In the genomic region with DNA sequence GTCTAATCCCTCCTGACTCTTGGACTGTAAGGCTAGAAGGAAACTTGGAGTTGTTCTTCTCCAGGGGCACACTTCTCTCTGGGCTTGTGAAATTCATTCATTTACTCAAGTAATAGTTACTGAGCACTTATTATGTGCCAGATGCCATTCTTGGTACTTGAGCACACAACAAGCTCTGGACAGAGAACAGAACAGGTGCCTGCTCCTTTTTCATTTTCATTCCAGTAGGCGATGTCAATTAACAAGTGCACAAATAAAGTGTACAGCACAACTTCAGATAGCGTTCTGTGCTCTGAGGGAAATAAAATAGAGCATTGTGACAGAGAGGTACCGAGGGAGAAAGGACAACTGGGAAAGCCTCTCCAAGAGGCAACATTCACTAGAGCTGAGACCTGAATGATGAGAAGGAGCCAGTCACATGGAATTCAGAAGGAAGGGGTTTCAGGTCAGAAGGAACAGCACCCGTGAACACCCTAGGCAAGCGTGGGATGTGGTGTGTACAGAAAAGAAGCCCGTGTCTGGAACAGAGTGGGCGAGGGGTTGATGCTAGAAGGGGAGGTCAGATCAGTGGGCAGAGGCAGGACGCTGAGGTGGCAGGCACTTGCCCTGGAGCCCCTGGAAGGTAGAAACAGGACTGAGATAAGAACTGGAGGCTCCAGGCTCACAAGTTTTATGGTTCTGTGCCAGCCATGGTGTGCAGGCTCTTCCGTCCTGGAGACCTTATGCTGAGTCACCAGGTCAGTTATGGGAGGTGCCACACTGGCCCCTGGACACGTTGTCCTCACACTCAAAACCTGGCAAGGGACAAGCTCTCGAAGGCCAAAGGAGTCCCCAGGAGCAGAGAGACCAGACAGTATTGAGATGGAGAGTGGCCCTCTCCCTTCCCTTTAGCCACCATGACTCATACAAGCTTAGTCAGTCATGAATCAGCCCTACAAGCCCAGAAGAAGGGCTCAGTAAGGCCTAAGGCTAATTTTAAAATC, we compare ENCODE assay signal across 10 cellular contexts. TPM values are rescaled to one million over a fixed set of nuclear protein-coding genes. Genes with fewer than 3 reads are reported as not detected.
DNase-seq lines count a peak whose midpoint lies in the region; ATAC-seq and TF ChIP-seq lines count a peak whose summit lies in the region.
"Had no signal": no experiment of that assay in that cellular context is flagged by ENCODE, and none has a peak within 500 bp of the region (broad histone marks: within the 10 kb centered on the region; RNA-seq: fewer than 3 reads in every experiment).

No MANE protein-coding gene starts in this region.

- DNase-seq in activated naive CD4-positive, alpha-beta T cell treated with anti-CD3 and anti-CD28 coated beads, Interleukin-2, amount 10 ng/mL, durations not matched to agents 7 days and 5 days, result no peak
- peak; percentile 75 for DNase-seq in astrocyte of the hippocampus (ENCODE audit: low read depth, low spot score)
- DNase-seq in kidney epithelial cell (ENCODE audit: low read depth), result peak; percentile 63
- DNase-seq in uterus, result peak; percentile 23 to 62

- H3K4me3 ChIP-seq in kidney epithelial cell (ENCODE audit: low read depth, low read length) (no peak overlapping the region), uterus (no peak overlapping the region)

- TF ChIP-seq CTCF in kidney epithelial cell (IDR thresholded peaks at IDR 0.05; ENCODE audit: insufficient read depth, low read length, poor library complexity, severe bottlenecking), result no peak
- no peak for TF ChIP-seq CTCF in uterus (IDR thresholded peaks at IDR 0.05)

- no peaks in the 10 kb centered on the region for H3K4me1 Mint-ChIP-seq in activated naive CD4-positive, alpha-beta T cell treated with anti-CD3 and anti-CD28 coated beads, Interleukin-2, amount 50 U/mL, for 24 hours
- no peaks in the 10 kb centered on the region for H3K4me1 Mint-ChIP-seq in activated naive CD4-positive, alpha-beta T cell treated with anti-CD3 and anti-CD28 coated beads, Interleukin-2, amount 10 ng/mL, durations not matched to agents 7 days and 5 days
- H3K4me1 Mint-ChIP-seq: memory B cell had no signal

- no peak overlapping the region for H3K4me3 Mint-ChIP-seq in activated naive CD4-positive, alpha-beta T cell treated with anti-CD3 and anti-CD28 coated beads, Interleukin-2, amount 50 U/mL, for 24 hours
- H3K4me3 Mint-ChIP-seq in activated naive CD4-positive, alpha-beta T cell treated with anti-CD3 and anti-CD28 coated beads, Interleukin-2, amount 10 ng/mL, durations not matched to agents 7 days and 5 days, result no peak overlapping the region
- H3K4me3 Mint-ChIP-seq: memory B cell had no signal

- peaks cover 4% of the 10 kb centered on the region for H3K27me3 Mint-ChIP-seq in activated naive CD4-positive, alpha-beta T cell treated with anti-CD3 and anti-CD28 coated beads, Interleukin-2, amount 50 U/mL, for 24 hours
- peaks cover 31% of the 10 kb centered on the region for H3K27me3 Mint-ChIP-seq in activated naive CD4-positive, alpha-beta T cell treated with anti-CD3 and anti-CD28 coated beads, Interleukin-2, amount 10 ng/mL, durations not matched to agents 7 days and 5 days

- no peaks in the 10 kb centered on the region for H3K9me3 Mint-ChIP-seq in activated naive CD4-positive, alpha-beta T cell treated with anti-CD3 and anti-CD28 coated beads, Interleukin-2, amount 50 U/mL, for 24 hours
- H3K9me3 Mint-ChIP-seq in activated naive CD4-positive, alpha-beta T cell treated with anti-CD3 and anti-CD28 coated beads, Interleukin-2, amount 10 ng/mL, durations not matched to agents 7 days and 5 days, result no peaks in the 10 kb centered on the region
- H3K9me3 Mint-ChIP-seq: memory B cell had no signal

- H3K36me3 ChIP-seq in kidney epithelial cell (ENCODE audit: control insufficient read depth, insufficient read depth, low read length), result no peaks in the 10 kb centered on the region
- H3K36me3 ChIP-seq in uterus, result no peaks in the 10 kb centered on the region

- CTCF ChIA-PET in activated naive CD4-positive, alpha-beta T cell treated with anti-CD3 and anti-CD28 coated beads, Interleukin-2, amount 10 ng/mL, durations not matched to agents 7 days and 5 days (lab: Charles Lee), result interaction anchor here (0.6 to 1.2 kb wide), 3 partner anchors 131 to 403 kb away, joined by 4 read pairs; no protein-coding TSS in a partner anchor

- H3K9me3 ChIP-seq in uterus, result no peaks in the 10 kb centered on the region

- no peaks in the 10 kb centered on the region for H3K36me3 Mint-ChIP-seq in activated naive CD4-positive, alpha-beta T cell treated with anti-CD3 and anti-CD28 coated beads, Interleukin-2, amount 50 U/mL, for 24 hours
- no peaks in the 10 kb centered on the region for H3K36me3 Mint-ChIP-seq in activated naive CD4-positive, alpha-beta T cell treated with anti-CD3 and anti-CD28 coated beads, Interleukin-2, amount 10 ng/mL, durations not matched to agents 7 days and 5 days
- H3K36me3 Mint-ChIP-seq: memory B cell had no signal

- H3K27ac ChIP-seq in uterus, result peak overlapping the region in 1 of 2 donors; percentile 28

- H3K4me1 ChIP-seq in uterus, result no peaks in the 10 kb centered on the region

- intact Hi-C loops in uterus (cut with DNase I; ENCODE audit: low total_unique reads), result no loop called here

- H3K27ac Mint-ChIP-seq in activated naive CD4-positive, alpha-beta T cell treated with anti-CD3 and anti-CD28 coated beads, Interleukin-2, amount 50 U/mL, for 24 hours, result peak overlapping the region; percentile 56
- no peak overlapping the region for H3K27ac Mint-ChIP-seq in activated naive CD4-positive, alpha-beta T cell treated with anti-CD3 and anti-CD28 coated beads, Interleukin-2, amount 10 ng/mL, durations not matched to agents 7 days and 5 days
- H3K27ac Mint-ChIP-seq: memory B cell had no signal

- no peak for TF ChIP-seq POLR2A in uterus (IDR thresholded peaks at IDR 0.05)
- no peak for TF ChIP-seq POLR2A in GM18505 (IDR thresholded peaks at IDR 0.05; ENCODE audit: borderline replicate concordance, extremely low read depth, insufficient read depth, insufficient read length)

- H3K27me3 ChIP-seq in kidney epithelial cell (ENCODE audit: control insufficient read depth, insufficient read depth, low read length), result no peaks in the 10 kb centered on the region
- no peaks in the 10 kb centered on the region for H3K27me3 ChIP-seq in uterus

- ATAC-seq in HG02938 (IDR thresholded peaks at IDR 0.05; ENCODE audit: unreplicated experiment) (no peak), GM18505 (IDR thresholded peaks at IDR 0.05; ENCODE audit: unreplicated experiment) (no peak), HG03097 (IDR thresholded peaks at IDR 0.05; ENCODE audit: low FRiP score, unreplicated experiment) (no peak)

RNA-seq across cellular contexts. Expression of gene ABLIM3, which starts 7.2 kb away (rescaled TPM):
- 32.1 and 35.2 TPM in 2 replicates for total RNA-seq in kidney epithelial cell
- total RNA-seq in uterus, result 10 to 100 TPM in 2 of 4 donors, 1 to 10 TPM in 2; 2.6 to 49.5 (median 6.9) TPM
- total RNA-seq: T-helper 2 cell treated with Interferon-gamma antibody and Interleukin-4, amounts not matched to agents 100 ng/mL and 5 ng/mL, for 36 hours had no signal
